Comparison of ENCODE assay signal across 16 cellular contexts in the genomic region with DNA sequence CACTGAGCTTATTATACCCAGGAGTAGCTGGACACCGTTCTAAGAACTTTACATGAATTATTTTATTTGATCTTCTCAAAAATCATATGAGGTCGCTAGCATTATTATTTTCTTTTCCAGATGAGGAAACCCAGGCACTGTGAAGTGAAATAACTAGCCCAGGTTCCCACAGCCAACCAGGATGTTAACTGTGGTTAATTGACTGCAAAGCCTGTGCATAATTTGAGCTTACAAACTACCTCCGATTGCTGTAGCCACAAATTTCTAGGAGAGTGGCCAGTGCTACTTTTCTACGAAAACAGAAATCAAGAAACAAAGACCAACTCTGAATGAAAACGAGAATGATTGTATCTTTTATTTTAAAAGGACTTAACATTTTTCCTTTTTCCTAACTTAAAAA. TPM values are rescaled to one million over a fixed set of nuclear protein-coding genes. Genes with fewer than 3 reads are reported as not detected.
DNase-seq lines count a peak whose midpoint lies in the region; ATAC-seq, FAIRE-seq and TF ChIP-seq lines count a peak whose summit lies in the region.
"Had no signal": no experiment of that assay in that cellular context is flagged by ENCODE, and none has a peak within 500 bp of the region (broad histone marks: within the 10 kb centered on the region; RNA-seq: fewer than 3 reads in every experiment).

No MANE protein-coding gene starts in this region.

- H3K9me3 ChIP-seq in OCI-LY1 (ENCODE audit: low read length) (peaks cover 9% of the 10 kb centered on the region), K562 (replicated peaks; ENCODE audit: control insufficient read depth, insufficient read depth, low read depth, low read length) (peaks cover 7% of the 10 kb centered on the region; the same call in 1 of the 2 replicates), vagina (no peaks in the 10 kb centered on the region)

- H3K4me3 Mint-ChIP-seq in activated T-cell treated with anti-CD3 and anti-CD28 coated beads, Interleukin-2, amount 50 U/mL, for 72 hours = peak overlapping the region; percentile 80 to 83
- peak overlapping the region; percentile 72 for H3K4me3 Mint-ChIP-seq in activated CD8-positive, alpha-beta T cell treated with anti-CD3 and anti-CD28 coated beads for 36 hours

- H3K36me3 ChIP-seq in OCI-LY1 (ENCODE audit: insufficient read depth, low read length) (no peaks in the 10 kb centered on the region), K562 (ENCODE audit: control insufficient read depth, insufficient read depth, low read length) (no peaks in the 10 kb centered on the region), vagina (no peaks in the 10 kb centered on the region), mesendoderm (ENCODE audit: control insufficient read depth, insufficient read depth, low read length) (no peaks in the 10 kb centered on the region)

- H4K5ac ChIP-seq in mesendoderm (ENCODE audit: low read length) = no peak overlapping the region

- H3K4me3 ChIP-seq in OCI-LY1 (ENCODE audit: low read depth, low read length, poor library complexity, severe bottlenecking) (no peak overlapping the region), K562 (no peak overlapping the region), vagina (no peak overlapping the region), mesendoderm (ENCODE audit: low read length) (no peak overlapping the region)
- H3K4me3 ChIP-seq: PC-9 had no signal

- intact Hi-C loops in activated CD8-positive, alpha-beta T cell treated with anti-CD3 and anti-CD28 coated beads for 36 hours (cut with micrococcal nuclease) = loop anchor here (5.0 kb wide), 1 partner anchor 58 kb away; no protein-coding TSS in a partner anchor
- intact Hi-C loops in K562 (cut with micrococcal nuclease) (no loop called here), vagina (cut with DNase I) (no loop called here)

- no peak overlapping the region for H3K4ac ChIP-seq in mesendoderm (ENCODE audit: low read depth, low read length)

- WGBS in K562 (ENCODE audit: insufficient coverage, low coverage, missing lambda C conversion rate) = 17% methylated on average over 5 of the region's 5 CpGs
- no CpG with 5 or more reads among the region's 5 CpGs for WGBS in mesendoderm (ENCODE audit: extremely low coverage, insufficient coverage, low lambda C conversion rate)

- no peaks in the 10 kb centered on the region for H3K9me1 ChIP-seq in K562 (ENCODE audit: control insufficient read depth, insufficient read depth, low read length)

- H3K23ac ChIP-seq in mesendoderm (ENCODE audit: low read length) = no peak overlapping the region

- no peak overlapping the region for H2BK120ac ChIP-seq in mesendoderm (ENCODE audit: low read depth, low read length)

- 0 out of 2 replicates have a peak overlapping the region, but pooled peaks have one; percentile 22 for H2AFZ ChIP-seq in OCI-LY1 (ENCODE audit: low read length)
- H2AFZ ChIP-seq in K562 (ENCODE audit: low read depth, low read length) = peak overlapping the region; percentile 81
- H2AFZ ChIP-seq: PC-9 had no signal

- no peak for ATAC-seq in activated T-cell treated with anti-CD3 and anti-CD28 coated beads, Interleukin-2, amount 50 U/mL, for 72 hours (replicated peaks in 1 of 2)
- ATAC-seq in activated CD8-positive, alpha-beta T cell treated with anti-CD3 and anti-CD28 coated beads for 36 hours = no peak
- no peak for ATAC-seq in K562

- H3K18ac ChIP-seq in mesendoderm (ENCODE audit: low read length) = no peak overlapping the region

- H3K4me1 Mint-ChIP-seq in activated T-cell treated with anti-CD3 and anti-CD28 coated beads, Interleukin-2, amount 50 U/mL, for 72 hours (ENCODE audit: low read depth) = peaks cover 54% of the 10 kb centered on the region
- peaks cover 56% of the 10 kb centered on the region for H3K4me1 Mint-ChIP-seq in activated CD8-positive, alpha-beta T cell treated with anti-CD3 and anti-CD28 coated beads for 36 hours (ENCODE audit: low read depth)

- no peak for TF ChIP-seq CTCF in OCI-LY1 (IDR thresholded peaks at IDR 0.05; ENCODE audit: low read length)
- TF ChIP-seq CTCF in activated CD8-positive, alpha-beta T cell treated with anti-CD3 and anti-CD28 coated beads for 36 hours (IDR thresholded peaks at IDR 0.05) = no peak
- TF ChIP-seq CTCF in K562 (IDR thresholded peaks at IDR 0.05 in 2 of 3, conservative IDR thresholded peaks at IDR 0.05 in 1 of 3; ENCODE audit: insufficient read depth in 2 of 3, low read depth in 1 of 3, low read length in 3 of 3) = no peak
- TF ChIP-seq CTCF in vagina (IDR thresholded peaks at IDR 0.05) = no peak

- H3K4me1 ChIP-seq in OCI-LY1 (ENCODE audit: insufficient read depth, low read length, severe bottlenecking) (peaks cover 32% of the 10 kb centered on the region), K562 (replicated peaks in 1 of 2; ENCODE audit: control insufficient read depth in 2 of 2, insufficient read depth in 2 of 2, low read length in 2 of 2) (peaks cover 0 to 6% of the 10 kb centered on the region in 2 experiments; a peak in 2 of 5 replicates), vagina (no peaks in the 10 kb centered on the region), mesendoderm (ENCODE audit: control insufficient read depth, low read depth, low read length) (no peaks in the 10 kb centered on the region)

- peaks cover 4 to 7% of the 10 kb centered on the region in 2 donors for H3K9me3 Mint-ChIP-seq in activated T-cell treated with anti-CD3 and anti-CD28 coated beads, Interleukin-2, amount 50 U/mL, for 72 hours
- peaks cover 13% of the 10 kb centered on the region for H3K9me3 Mint-ChIP-seq in activated CD8-positive, alpha-beta T cell treated with anti-CD3 and anti-CD28 coated beads for 36 hours

- H3K36me3 Mint-ChIP-seq in activated T-cell treated with anti-CD3 and anti-CD28 coated beads, Interleukin-2, amount 50 U/mL, for 72 hours (ENCODE audit: insufficient read depth in 2 of 2) = peaks cover 4 to 23% of the 10 kb centered on the region in 2 donors
- peaks cover 14% of the 10 kb centered on the region for H3K36me3 Mint-ChIP-seq in activated CD8-positive, alpha-beta T cell treated with anti-CD3 and anti-CD28 coated beads for 36 hours (ENCODE audit: low read depth)

- no peaks in the 10 kb centered on the region for H3K9me2 ChIP-seq in OCI-LY1 (ENCODE audit: low read depth, low read length)

- no peaks in the 10 kb centered on the region for H3K79me1 ChIP-seq in mesendoderm (ENCODE audit: low read length)

- H4K20me1 ChIP-seq in OCI-LY1 (ENCODE audit: insufficient read depth, low read length) = no peaks in the 10 kb centered on the region
- no peaks in the 10 kb centered on the region for H4K20me1 ChIP-seq in K562 (replicated peaks; ENCODE audit: control insufficient read depth, insufficient read depth, low read length)

- TF ChIP-seq POLR2A in K562 (conservative IDR thresholded peaks at IDR 0.05) = no peak
- TF ChIP-seq POLR2A in vagina (IDR thresholded peaks at IDR 0.05) = no peak

- no peak overlapping the region for H4K8ac ChIP-seq in mesendoderm (ENCODE audit: low read depth, low read length)

- H3K79me2 ChIP-seq in OCI-LY1 (ENCODE audit: insufficient read depth, low read length) = no peaks in the 10 kb centered on the region
- H3K79me2 ChIP-seq in K562 (ENCODE audit: control insufficient read depth, insufficient read depth, low read length) = no peaks in the 10 kb centered on the region
- no peaks in the 10 kb centered on the region for H3K79me2 ChIP-seq in mesendoderm (ENCODE audit: control insufficient read depth, insufficient read depth, low read length)

- CTCF ChIA-PET in activated CD8-positive, alpha-beta T cell treated with anti-CD3 and anti-CD28 coated beads for 36 hours (lab: Charles Lee) = interaction anchor here (0.9 to 1.7 kb wide), 4 partner anchors 12 to 141 kb away, joined by 4 to 5 read pairs (median 4); no protein-coding TSS in a partner anchor
- CTCF ChIA-PET in K562 (lab: Yijun Ruan, JAX; ENCODE audit: low intra/inter-chr PET ratio) = no interaction called here

- no peak overlapping the region for H2BK15ac ChIP-seq in mesendoderm (replicated peaks; ENCODE audit: low read depth)

- H3K56ac ChIP-seq in mesendoderm (ENCODE audit: low read length) = no peak overlapping the region

- no peak overlapping the region for H3K27ac ChIP-seq in OCI-LY1 (ENCODE audit: low read depth, low read length, poor library complexity, severe bottlenecking)
- no peak overlapping the region for H3K27ac ChIP-seq in K562 (ENCODE audit: extremely low read depth, low read depth, low read length)
- H3K27ac ChIP-seq in vagina = no peak overlapping the region
- no peak overlapping the region for H3K27ac ChIP-seq in mesendoderm (ENCODE audit: low read depth, low read length)
- H3K27ac ChIP-seq: C4-2B, PC-9 had no signal

- DNase-seq in activated T-cell treated with anti-CD3 and anti-CD28 coated beads, Interleukin-2, amount 50 U/mL, for 72 hours = no peak
- no peak for DNase-seq in activated T-cell treated with anti-CD3 and anti-CD28 coated beads, Interleukin-2, amount 50 U/mL, for 48 hours
- DNase-seq in activated CD8-positive, alpha-beta T cell treated with anti-CD3 and anti-CD28 coated beads for 36 hours = peak; percentile 48
- DNase-seq in K562 (ENCODE audit: extremely low read depth in 1 of 4, low spot score in 3 of 4) (no peak), vagina (ENCODE audit: extremely low spot score in 2 of 2) (no peak), mesendoderm (no peak), dermis blood vessel endothelial cell (no peak)
- DNase-seq: KG1, NCI-H1048, NCI-H1436 treated with DMSO at 0.1 percent for 48 hours, NCI-H2029 treated with DMSO at 0.1 percent for 48 hours, NCI-H748 treated with DMSO at 0.1 percent for 48 hours, PC-9 had no signal

- FAIRE-seq in K562 (lab: Jason Lieb, UNC) = no peak
- FAIRE-seq: H1 had no signal

- H2BK5ac ChIP-seq in mesendoderm (ENCODE audit: low read length) = no peak overlapping the region

- peak overlapping the region; percentile 91 for H3K27ac Mint-ChIP-seq in activated T-cell treated with anti-CD3 and anti-CD28 coated beads, Interleukin-2, amount 50 U/mL, for 72 hours
- peak overlapping the region; percentile 100 for H3K27ac Mint-ChIP-seq in activated CD8-positive, alpha-beta T cell treated with anti-CD3 and anti-CD28 coated beads for 36 hours

- no peaks in the 10 kb centered on the region for H3K27me3 ChIP-seq in OCI-LY1 (ENCODE audit: insufficient read depth, low read length)
- H3K27me3 ChIP-seq in K562 (ENCODE audit: control insufficient read depth in 2 of 2, insufficient read depth in 2 of 2, low read length in 2 of 2) = no peaks in the 10 kb centered on the region
- H3K27me3 ChIP-seq in vagina = no peaks in the 10 kb centered on the region
- no peaks in the 10 kb centered on the region for H3K27me3 ChIP-seq in mesendoderm (ENCODE audit: insufficient read depth, low read length, poor library complexity)

- no peak for TF ChIP-seq RAD21 in K562 (CRISPR knock-in tag; conservative IDR thresholded peaks at IDR 0.05 in 1 of 2, IDR thresholded peaks at IDR 0.05 in 1 of 2)

- POLR2A ChIA-PET in activated CD8-positive, alpha-beta T cell treated with anti-CD3 and anti-CD28 coated beads for 36 hours (lab: Charles Lee) = interaction anchor here (1.0 to 1.2 kb wide), 2 partner anchors 20 to 25 kb away, joined by 3 read pairs; no protein-coding TSS in a partner anchor
- POLR2A ChIA-PET in K562 (lab: Yijun Ruan, JAX) = no interaction called here

- no peaks in the 10 kb centered on the region for H3F3A ChIP-seq in OCI-LY1 (ENCODE audit: insufficient read depth, low read length)

- no peak for TF ChIP-seq EP300 in K562 (IDR thresholded peaks at IDR 0.05; ENCODE audit: low read length)

- no TSS peak for BruUV-seq in K562 (replicated peaks; lab: Mats Ljungman, UMichigan)

- in situ Hi-C loops in K562 (cut with MboI) = no loop called here

- H2AK5ac ChIP-seq in mesendoderm (ENCODE audit: low read length) = no peak overlapping the region

- H3K9ac ChIP-seq in OCI-LY1 (ENCODE audit: low read length) (no peak overlapping the region), K562 (ENCODE audit: insufficient read depth in 1 of 2, low read depth in 2 of 2, low read length in 2 of 2) (no peak overlapping the region), mesendoderm (ENCODE audit: low read length) (no peak overlapping the region)

- H3K27me3 Mint-ChIP-seq in activated T-cell treated with anti-CD3 and anti-CD28 coated beads, Interleukin-2, amount 50 U/mL, for 72 hours (ENCODE audit: low read depth) = no peaks in the 10 kb centered on the region
- no peaks in the 10 kb centered on the region for H3K27me3 Mint-ChIP-seq in activated CD8-positive, alpha-beta T cell treated with anti-CD3 and anti-CD28 coated beads for 36 hours

- no peak overlapping the region for H3K4me2 ChIP-seq in OCI-LY1 (ENCODE audit: low read length)
- H3K4me2 ChIP-seq in K562 (ENCODE audit: insufficient read depth, low read length) = no peak overlapping the region
- no peak overlapping the region for H3K4me2 ChIP-seq in mesendoderm (ENCODE audit: low read length)
- H3K4me2 ChIP-seq: PC-9 had no signal

RNA-seq across cellular contexts. Expression of gene SPRY1, which starts 27.2 kb away (rescaled TPM):
- total RNA-seq in activated T-cell treated with anti-CD3 and anti-CD28 coated beads, Interleukin-2, amount 50 U/mL, for 72 hours = 10 to 100 TPM; 39.8 to 58.1 TPM
- total RNA-seq in activated CD8-positive, alpha-beta T cell treated with anti-CD3 and anti-CD28 coated beads for 36 hours = 100 to 1,000 TPM; 137 to 144 TPM
- 3.2 TPM in 2 replicates for total RNA-seq in K562 (2011; cell fraction: chromatin; rRNA removed; ENCODE audit: low replicate concordance)
- total RNA-seq in K562 (2011; cell fraction: nucleolus; rRNA removed) = 1.4 and 2.3 TPM in 2 replicates
- total RNA-seq in K562 (2011; cell fraction: nucleoplasm; rRNA removed) = 2.4 and 3.0 TPM in 2 replicates
- 0.37 and 1.9 TPM in 2 replicates for total RNA-seq in K562 (2014; rRNA removed)
- total RNA-seq in K562 (2014; rRNA removed; fragmentation: Illumina TruSeq; extraction: Trizol) = 0.25 and 0.54 TPM in 2 replicates
- 0.15 and 0.29 TPM in 2 replicates for total RNA-seq in K562 (2015; rRNA removed; fragmentation: Illumina TruSeq; extraction: Trizol)
- total RNA-seq in K562 (2021) = 1.00 and 1.0 TPM in 2 replicates
- 0.91 and 1.1 TPM in 2 replicates for polyA plus RNA-seq in K562 (2011; rRNA removed)
- polyA plus RNA-seq in K562 (2011; cell fraction: cytosol; rRNA removed) = 0.66 and 1.4 TPM in 2 replicates
- 1.5 and 1.9 TPM in 2 replicates for polyA plus RNA-seq in K562 (2011; cell fraction: nucleus; rRNA removed)
- 0.30 and 0.32 TPM in 2 replicates for polyA plus RNA-seq in K562 (2012)
- polyA plus RNA-seq in K562 (2014; fragmentation: Illumina TruSeq; extraction: Trizol) = 0.36 and 0.55 TPM in 2 replicates
- polyA plus RNA-seq in K562 (2014; fragmentation: Nextera tagmentation; extraction: Ambion mirVana) = under 1 TPM in 1 of 2 experiments, not detected in 1; 0.18 TPM
- 0.36 and 0.81 TPM in 2 replicates for polyA plus RNA-seq in K562 (2014; rRNA removed)
- polyA minus RNA-seq in K562 (2011; rRNA and poly(A)+ RNA removed) = 1.1 and 2.4 TPM in 2 replicates
- polyA minus RNA-seq in K562 (2011; cell fraction: cytosol; rRNA and poly(A)+ RNA removed) = 0.67 and 1.3 TPM in 2 replicates
- polyA minus RNA-seq in K562 (2011; cell fraction: nucleus; rRNA and poly(A)+ RNA removed) = 1.8 and 3.6 TPM in 2 replicates
- 185 TPM for total RNA-seq in vagina
- 30.5 TPM for polyA plus RNA-seq in mesendoderm (2013, experiment 1 of 2)
- polyA plus RNA-seq in mesendoderm (2013, experiment 2 of 2) = 33.4 TPM
- 27.2 and 43.7 TPM in 2 replicates for total RNA-seq in dermis blood vessel endothelial cell
